ENCODE assay signal across 9 cellular contexts in the genomic region with DNA sequence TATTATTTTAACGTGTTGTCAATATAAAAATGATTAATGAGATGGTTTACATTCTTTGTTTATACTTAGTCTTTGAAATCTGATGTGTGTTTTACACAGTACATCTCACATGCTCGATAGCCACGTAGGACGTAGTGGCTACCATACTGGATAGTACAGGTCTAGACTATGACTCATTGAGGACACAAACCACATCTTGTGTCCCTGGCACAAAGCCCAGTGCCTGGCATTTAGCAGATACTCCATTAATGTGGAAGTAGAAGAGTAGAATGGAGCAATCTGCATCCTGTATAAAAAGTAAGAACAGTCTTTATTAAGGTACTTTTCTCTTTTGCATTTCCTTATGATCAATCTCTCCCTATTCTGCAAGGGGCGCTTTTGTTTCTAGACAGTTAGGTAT. TPM values are rescaled to one million over a fixed set of nuclear protein-coding genes. Genes with fewer than 3 reads are reported as not detected.
A peak's percentile ranks its signal among the peaks of the same experiment; 100 is the strongest.
DNase-seq lines count a peak whose midpoint lies in the region; ATAC-seq and TF ChIP-seq lines count a peak whose summit lies in the region.
"Had no signal": no experiment of that assay in that cellular context is flagged by ENCODE, and none has a peak within 500 bp of the region (broad histone marks: within the 10 kb centered on the region; RNA-seq: fewer than 3 reads in every experiment).

No MANE protein-coding gene starts in this region.

- H3K4me3 Mint-ChIP-seq in endodermal cell: no peak overlapping the region
- H3K4me3 Mint-ChIP-seq in naive thymus-derived CD8-positive, alpha-beta T cell: no peak overlapping the region
- H3K4me3 Mint-ChIP-seq in stimulated activated naive CD8-positive, alpha-beta T cell treated with anti-CD3 and anti-CD28 coated beads, Interleukin-15, amount 100 ng/mL, for 72 hours: no peak overlapping the region

- 42 to 47% (median 44%) methylated on average over 5 of the region's 5 CpGs for WGBS in adrenal gland, 4 donors
- WGBS in endodermal cell (ENCODE audit: insufficient coverage in 1 of 2, insufficient read length in 1 of 2), 2 experiments: 95 to 97% methylated on average over 4 to 5 of the region's 5 CpGs

- TF ChIP-seq CTCF in adrenal gland (IDR thresholded peaks at IDR 0.05) (no peak), endodermal cell (conservative IDR thresholded peaks at IDR 0.05) (no peak)

- peaks cover 22% of the 10 kb centered on the region for H3K9me3 Mint-ChIP-seq in endodermal cell
- no peaks in the 10 kb centered on the region for H3K9me3 Mint-ChIP-seq in naive thymus-derived CD8-positive, alpha-beta T cell
- H3K9me3 Mint-ChIP-seq in stimulated activated naive CD8-positive, alpha-beta T cell treated with anti-CD3 and anti-CD28 coated beads, Interleukin-15, amount 100 ng/mL, for 72 hours: no peaks in the 10 kb centered on the region

- H3K27ac ChIP-seq in adrenal gland (no peak overlapping the region), endodermal cell (ENCODE audit: low read depth, low read length) (no peak overlapping the region)
- H3K27ac ChIP-seq: ovary had no signal

- H3K36me3 ChIP-seq in adrenal gland (replicated peaks in 1 of 2): no peaks in the 10 kb centered on the region
- no peaks in the 10 kb centered on the region for H3K36me3 ChIP-seq in endodermal cell (ENCODE audit: control insufficient read depth, insufficient read depth, low read length)
- H3K36me3 ChIP-seq: ovary had no signal

- peaks cover 14% of the 10 kb centered on the region for H3K36me3 Mint-ChIP-seq in endodermal cell (ENCODE audit: low read depth)
- no peaks in the 10 kb centered on the region for H3K36me3 Mint-ChIP-seq in naive thymus-derived CD8-positive, alpha-beta T cell

- no peaks in the 10 kb centered on the region for H3K9me3 ChIP-seq in adrenal gland (replicated peaks in 1 of 3)
- peaks cover 6% of the 10 kb centered on the region for H3K9me3 ChIP-seq in endodermal cell (ENCODE audit: control insufficient read depth, low read length)
- H3K9me3 ChIP-seq: ovary had no signal

- H3K27me3 Mint-ChIP-seq in endodermal cell (ENCODE audit: insufficient read depth): no peaks in the 10 kb centered on the region
- H3K27me3 Mint-ChIP-seq in naive thymus-derived CD8-positive, alpha-beta T cell: peaks cover 2 to 11% (median 9%) of the 10 kb centered on the region in 5 donors
- H3K27me3 Mint-ChIP-seq in stimulated activated naive CD8-positive, alpha-beta T cell treated with anti-CD3 and anti-CD28 coated beads, Interleukin-15, amount 100 ng/mL, for 72 hours: peaks cover 8% of the 10 kb centered on the region

- intact Hi-C loops in adrenal gland (cut with DNase I) (no loop called here), left colon (cut with DNase I, micrococcal nuclease) (no loop called here)

- peaks cover 0 to 8% of the 10 kb centered on the region in 2 donors for H3K4me1 ChIP-seq in adrenal gland (replicated peaks in 1 of 2)
- peaks cover 2% of the 10 kb centered on the region for H3K4me1 ChIP-seq in endodermal cell (ENCODE audit: control insufficient read depth, insufficient read depth, low read length)

- H3K27me3 ChIP-seq in adrenal gland (no peaks in the 10 kb centered on the region), endodermal cell (ENCODE audit: control insufficient read depth, insufficient read depth, low read length, poor library complexity, severe bottlenecking) (no peaks in the 10 kb centered on the region)
- H3K27me3 ChIP-seq: ovary had no signal

- H3K4me3 ChIP-seq in adrenal gland (no peak overlapping the region), endodermal cell (ENCODE audit: low read length) (no peak overlapping the region)
- H3K4me3 ChIP-seq: ovary had no signal

- peaks cover 26% of the 10 kb centered on the region for H3K4me1 Mint-ChIP-seq in endodermal cell
- no peaks in the 10 kb centered on the region for H3K4me1 Mint-ChIP-seq in naive thymus-derived CD8-positive, alpha-beta T cell
- no peaks in the 10 kb centered on the region for H3K4me1 Mint-ChIP-seq in stimulated activated naive CD8-positive, alpha-beta T cell treated with anti-CD3 and anti-CD28 coated beads, Interleukin-15, amount 100 ng/mL, for 72 hours

- TF ChIP-seq POLR2A in adrenal gland (IDR thresholded peaks at IDR 0.05): no peak

- POLR2A ChIA-PET in naive thymus-derived CD8-positive, alpha-beta T cell (lab: Charles Lee): no interaction called here

- no peak overlapping the region for H3K9ac ChIP-seq in endodermal cell (ENCODE audit: extremely low read depth, low read length, poor library complexity, severe bottlenecking)

- peak; percentile 84 for ATAC-seq in left colon
- ATAC-seq in GM21723 (IDR thresholded peaks at IDR 0.05; ENCODE audit: unreplicated experiment): no peak
- ATAC-seq in naive thymus-derived CD8-positive, alpha-beta T cell: no peak
- no peak for ATAC-seq in stimulated activated naive CD8-positive, alpha-beta T cell treated with anti-CD3 and anti-CD28 coated beads, Interleukin-15, amount 100 ng/mL, for 72 hours

- DNase-seq in COLO829 (ENCODE audit: low spot score) (peak; percentile 87), NCI-H1930 (lab: John Stamatoyannopoulos, UW) (peak; percentile 22 to 82), adrenal gland (peak; percentile 42 to 94 (median 73)), left colon (peak; percentile 63 to 65), endodermal cell (no peak)
- no peak for DNase-seq in naive thymus-derived CD8-positive, alpha-beta T cell
- DNase-seq in stimulated activated naive CD8-positive, alpha-beta T cell treated with anti-CD3 and anti-CD28 coated beads, Interleukin-15, amount 100 ng/mL, for 72 hours: no peak

- H3K27ac Mint-ChIP-seq in endodermal cell: no peak overlapping the region
- H3K27ac Mint-ChIP-seq in naive thymus-derived CD8-positive, alpha-beta T cell: no peak overlapping the region
- H3K27ac Mint-ChIP-seq in stimulated activated naive CD8-positive, alpha-beta T cell treated with anti-CD3 and anti-CD28 coated beads, Interleukin-15, amount 100 ng/mL, for 72 hours: no peak overlapping the region

RNA-seq across cellular contexts. Expression of a gene that starts 49.0 kb away (rescaled TPM):
- total RNA-seq in adrenal gland (10 to 100 TPM in 3 of 8 donors, 1 to 10 TPM in 5; 2.1 to 17.2 (median 9.0) TPM), left colon (10 to 100 TPM; 10.3 to 13.7 TPM), endodermal cell (10 to 100 TPM; 20.1 to 30.8 TPM)
- 1 to 10 TPM; 1.5 to 6.1 (median 3.1) TPM for polyA plus RNA-seq in adrenal gland
- 3.4 TPM for polyA plus RNA-seq in endodermal cell (2013, experiment 1 of 2)
- 2.8 TPM for polyA plus RNA-seq in endodermal cell (2013, experiment 2 of 2)
- 1 to 10 TPM; 1.2 to 1.4 TPM for total RNA-seq in naive thymus-derived CD8-positive, alpha-beta T cell
- polyA plus RNA-seq in naive thymus-derived CD8-positive, alpha-beta T cell: under 1 TPM; 0.08 to 0.40 (median 0.40) TPM

Comparison
In these comparisons a context has a peak if more than half of its experiments do, and no peak if none do; other contexts are left out.
1. DNase-seq: peak in COLO829 (single experiment), NCI-H1930 (2 of 2), adrenal gland (7 of 7) and left colon (2 of 2); none in endodermal cell (single experiment), naive thymus-derived CD8-positive, alpha-beta T cell (0 of 10) and stimulated activated naive CD8-positive, alpha-beta T cell treated with anti-CD3 and anti-CD28 coated beads, Interleukin-15, amount 100 ng/mL, for 72 hours (0 of 2).